ENCODE assay signal across 25 cellular contexts in the genomic region with DNA sequence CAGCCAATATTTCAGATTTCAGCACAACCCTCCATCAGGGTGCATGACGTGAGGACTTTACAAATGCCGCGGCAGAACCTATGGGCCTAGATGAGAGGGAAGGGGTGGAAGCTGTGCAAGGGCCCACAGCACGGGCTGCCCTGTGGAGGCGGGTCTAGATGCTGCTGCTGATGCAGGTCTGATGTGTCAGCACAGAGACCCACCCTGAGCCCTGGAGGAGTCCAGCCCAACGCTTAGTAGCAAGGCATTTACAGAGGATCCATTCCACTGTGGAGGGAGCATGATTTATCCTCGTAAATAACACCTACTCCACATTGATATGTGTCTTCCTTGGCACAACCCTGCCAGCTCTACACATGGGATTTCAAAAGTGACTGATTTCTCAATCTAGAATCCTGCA. TPM values are rescaled to one million over a fixed set of nuclear protein-coding genes. Genes with fewer than 3 reads are reported as not detected.
DNase-seq lines count a peak whose midpoint lies in the region; ATAC-seq, FAIRE-seq and TF ChIP-seq lines count a peak whose summit lies in the region.
"Had no signal": no experiment of that assay in that cellular context is flagged by ENCODE, and none has a peak within 500 bp of the region (broad histone marks: within the 10 kb centered on the region; RNA-seq: fewer than 3 reads in every experiment).

No MANE protein-coding gene starts in this region.

- no peaks in the 10 kb centered on the region for H3K9me2 ChIP-seq in PC-3 (replicated peaks; ENCODE audit: low read length)
- H3K9me2 ChIP-seq in SK-N-SH: no peaks in the 10 kb centered on the region

- no TSS peak for BruUV-seq in PC-3 (replicated peaks; lab: Mats Ljungman, UMichigan)

- TF ChIP-seq RAD21 in SK-N-SH (IDR thresholded peaks at IDR 0.05; ENCODE audit: low read length): no peak

- H4K20me1 ChIP-seq in H9 (ENCODE audit: control insufficient read depth, insufficient read depth, insufficient read length): no peaks in the 10 kb centered on the region
- no peaks in the 10 kb centered on the region for H4K20me1 ChIP-seq in PC-3 (ENCODE audit: low read length)
- H4K20me1 ChIP-seq in SK-N-SH (ENCODE audit: insufficient read depth): no peaks in the 10 kb centered on the region

- H3K9me3 Mint-ChIP-seq in H9: peaks cover 8 to 16% of the 10 kb centered on the region in 2 experiments

- no peaks in the 10 kb centered on the region for H3F3A ChIP-seq in PC-3 (ENCODE audit: low read length, unreplicated experiment)
- no peaks in the 10 kb centered on the region for H3F3A ChIP-seq in SK-N-SH (replicated peaks; ENCODE audit: insufficient read depth)

- H3K56ac ChIP-seq in H9 (ENCODE audit: insufficient read length, low read depth, low read length): no peak overlapping the region

- WGBS in H9 (ENCODE audit: extremely low coverage, insufficient read length, low lambda C conversion rate): no CpG with 5 or more reads among the region's 7 CpGs
- 61% methylated on average over 7 of the region's 7 CpGs for WGBS in SK-N-SH (ENCODE audit: low lambda C conversion rate)

- no peak overlapping the region for H2BK20ac ChIP-seq in H9 (ENCODE audit: low read depth, low read length, poor library complexity, severe bottlenecking)

- no peak overlapping the region for H3K4me2 ChIP-seq in H9 (ENCODE audit: insufficient read depth, insufficient read length, low read length)
- no peak overlapping the region for H3K4me2 ChIP-seq in PC-3 (ENCODE audit: low read length)
- H3K4me2 ChIP-seq in SK-N-SH: no peak overlapping the region
- H3K4me2 ChIP-seq: GM23338 had no signal

- H2AFZ ChIP-seq in H9 (ENCODE audit: low read length): no peak overlapping the region
- no peak overlapping the region for H2AFZ ChIP-seq in PC-3 (ENCODE audit: low read length)
- H2AFZ ChIP-seq in SK-N-SH (ENCODE audit: low read depth): no peak overlapping the region
- H2AFZ ChIP-seq: GM23338 had no signal

- ATAC-seq in PC-3: no peak
- ATAC-seq: GM23338, HCT116, HepG2 had no signal

- H3K9me3 ChIP-seq in H9 (ENCODE audit: control insufficient read depth, low read depth, low read length): peaks cover 10% of the 10 kb centered on the region
- H3K9me3 ChIP-seq in PC-3 (ENCODE audit: low read length): no peaks in the 10 kb centered on the region
- H3K9me3 ChIP-seq in SK-N-SH: no peaks in the 10 kb centered on the region
- H3K9me3 ChIP-seq: BE2C had no signal

- H3K4ac ChIP-seq in H9 (ENCODE audit: low read depth, low read length): no peak overlapping the region

- peaks cover 6 to 14% (median 8%) of the 10 kb centered on the region in 3 experiments for H3K36me3 Mint-ChIP-seq in H9 (ENCODE audit: insufficient read depth in 1 of 3, low read depth in 3 of 3)
- H3K36me3 Mint-ChIP-seq: CD4-positive, CD25-positive, alpha-beta regulatory T cell; IgD-negative memory B cell had no signal

- POLR2A ChIA-PET in PC-3 (lab: Charles Lee; ENCODE audit: unreplicated experiment) (interaction anchor here (0.6 kb wide), 1 partner anchor 117 kb away, joined by 3 read pairs; no protein-coding TSS in a partner anchor), SK-N-SH (lab: Yijun Ruan, JAX) (interaction anchor here (0.5 kb wide), 1 partner anchor 116 kb away, joined by 3 read pairs; no protein-coding TSS in a partner anchor)

- H2BK120ac ChIP-seq in H9 (ENCODE audit: low read depth, low read length, poor library complexity, severe bottlenecking): no peak overlapping the region

- no peak overlapping the region for H4K91ac ChIP-seq in H9 (ENCODE audit: insufficient read length, low read depth, low read length)

- no peak overlapping the region for H3K23ac ChIP-seq in H9 (ENCODE audit: insufficient read length, low read depth, low read length)

- intact Hi-C loops in PC-3 (cut with micrococcal nuclease): no loop called here

- H3K14ac ChIP-seq in H9 (ENCODE audit: insufficient read depth, low read length): no peak overlapping the region

- H3K79me2 ChIP-seq in H9 (ENCODE audit: insufficient read depth, low read length) (no peaks in the 10 kb centered on the region), PC-3 (ENCODE audit: low read length) (no peaks in the 10 kb centered on the region), SK-N-SH (ENCODE audit: insufficient read depth) (no peaks in the 10 kb centered on the region)

- H3K4me1 ChIP-seq in H9 (ENCODE audit: insufficient read depth, low read length) (no peaks in the 10 kb centered on the region), PC-3 (ENCODE audit: insufficient read depth, low read length) (no peaks in the 10 kb centered on the region; the same call in 1 of the 2 replicates), SK-N-SH (ENCODE audit: control insufficient read depth in 1 of 2, insufficient read depth in 2 of 2, low read depth in 1 of 2, low read length in 1 of 2) (no peaks in the 10 kb centered on the region)
- H3K4me1 ChIP-seq: BE2C had no signal

- H3K4me3 ChIP-seq in bronchial epithelial cell (ENCODE audit: low read depth, low read length) (no peak overlapping the region), PC-3 (ENCODE audit: low read length) (no peak overlapping the region), SK-N-SH (ENCODE audit: low read depth in 2 of 2, low read length in 1 of 2) (no peak overlapping the region)
- H3K4me3 ChIP-seq: GM23338 had no signal

- no peak overlapping the region for H2BK5ac ChIP-seq in H9 (ENCODE audit: insufficient read length, low read length)

- no peak overlapping the region for H3K18ac ChIP-seq in H9 (ENCODE audit: insufficient read length, low read depth, low read length)

- H2BK15ac ChIP-seq in H9 (ENCODE audit: low read depth, low read length): no peak overlapping the region

- DNase-seq in H9: peak; percentile 12
- DNase-seq in bronchial epithelial cell (ENCODE audit: low read depth): no peak
- DNase-seq in islet precursor cell: peak; percentile 29
- peak; percentile 23 for DNase-seq in ureter (ENCODE audit: low spot score)
- no peak for DNase-seq in caudate nucleus (lab: John Stamatoyannopoulos, UW)
- no peak for DNase-seq in activated effector memory CD4-positive, alpha-beta T cell treated with anti-CD3 and anti-CD28 coated beads, Interleukin-2, amount 50 U/mL, for 16 hours
- no peak for DNase-seq in PC-3
- DNase-seq in SK-N-SH: no peak
- DNase-seq: ACHN; BE2C; C1 segment of cervical spinal cord; Caco-2; CD4-positive, CD25-positive, alpha-beta regulatory T cell; HFFc6; KBM-7 had no signal

- no peak overlapping the region for H2AK5ac ChIP-seq in H9 (ENCODE audit: insufficient read length, low read length)

- CTCF ChIA-PET in PC-3 (lab: Charles Lee) (no interaction called here), SK-N-SH (lab: Yijun Ruan, JAX) (interaction anchor here (1.6 to 3.2 kb wide), 3 partner anchors 22 to 42 kb away, joined by 3 to 15 read pairs (median 5); no protein-coding TSS in a partner anchor)

- H3K36me3 ChIP-seq in bronchial epithelial cell (ENCODE audit: control insufficient read depth, insufficient read depth, low read length): no peaks in the 10 kb centered on the region
- H3K36me3 ChIP-seq in PC-3 (ENCODE audit: low read depth, low read length): no peaks in the 10 kb centered on the region
- no peaks in the 10 kb centered on the region for H3K36me3 ChIP-seq in SK-N-SH (replicated peaks in 1 of 2; ENCODE audit: control insufficient read depth in 1 of 2, insufficient read depth in 2 of 2, low read length in 1 of 2)
- H3K36me3 ChIP-seq: BE2C had no signal

- no peak overlapping the region for H2BK12ac ChIP-seq in H9 (ENCODE audit: insufficient read length, low read depth, low read length)

- no peak for TF ChIP-seq EP300 in SK-N-SH (IDR thresholded peaks at IDR 0.05; ENCODE audit: borderline replicate concordance in 1 of 2, low read depth in 1 of 2, low read length in 1 of 2)

- H3K27me3 ChIP-seq in H9 (ENCODE audit: insufficient read depth, low read length): no peaks in the 10 kb centered on the region
- peaks cover 2% of the 10 kb centered on the region for H3K27me3 ChIP-seq in bronchial epithelial cell (ENCODE audit: control insufficient read depth, insufficient read depth, low read length)
- H3K27me3 ChIP-seq in PC-3 (ENCODE audit: low read length): no peaks in the 10 kb centered on the region
- no peaks in the 10 kb centered on the region; the same call in 1 of the 2 replicates for H3K27me3 ChIP-seq in SK-N-SH (ENCODE audit: insufficient read depth)
- H3K27me3 ChIP-seq: BE2C had no signal

- no peak overlapping the region for H3K27ac Mint-ChIP-seq in H9
- H3K27ac Mint-ChIP-seq: CD4-positive, CD25-positive, alpha-beta regulatory T cell; GM23338; HFFc6; IgD-negative memory B cell had no signal

- no peaks in the 10 kb centered on the region for H3K23me2 ChIP-seq in H9 (ENCODE audit: insufficient read length, low read depth, low read length, poor library complexity, severe bottlenecking)

- H3K4me3 Mint-ChIP-seq in H9: no peak overlapping the region
- H3K4me3 Mint-ChIP-seq: CD4-positive, CD25-positive, alpha-beta regulatory T cell; GM23338; HFFc6; IgD-negative memory B cell had no signal

- H3K9ac ChIP-seq in H9 (ENCODE audit: extremely low read depth, insufficient read length, low read length) (no peak overlapping the region), PC-3 (ENCODE audit: low read length) (no peak overlapping the region), SK-N-SH (no peak overlapping the region)

- peak; percentile 23 for FAIRE-seq in bronchial epithelial cell (lab: Jason Lieb, UNC)
- FAIRE-seq: A204.1, D721Med, G401.6, GM12892, GM18507, H54, HepG2 had no signal

- H4K5ac ChIP-seq in H9 (ENCODE audit: insufficient read length, low read depth, low read length): no peak overlapping the region

- H3K79me1 ChIP-seq in H9 (ENCODE audit: insufficient read depth, low read depth, low read length, poor library complexity, severe bottlenecking): no peaks in the 10 kb centered on the region

- no peak overlapping the region for H3K27ac ChIP-seq in H9 (ENCODE audit: insufficient read length, low read depth, low read length)
- H3K27ac ChIP-seq in caudate nucleus (ENCODE audit: low read depth, low read length): no peak overlapping the region
- H3K27ac ChIP-seq in PC-3 (ENCODE audit: low read length): no peak overlapping the region
- H3K27ac ChIP-seq in SK-N-SH (ENCODE audit: low read depth in 2 of 2, low read length in 1 of 2): no peak overlapping the region

- H3K4me1 Mint-ChIP-seq in H9: peaks cover 14 to 20% of the 10 kb centered on the region in 2 experiments
- H3K4me1 Mint-ChIP-seq: CD4-positive, CD25-positive, alpha-beta regulatory T cell had no signal

- peaks cover 8% of the 10 kb centered on the region for H3K27me3 Mint-ChIP-seq in H9 (ENCODE audit: low read depth)

- no peak overlapping the region for H4K8ac ChIP-seq in H9 (replicated peaks; ENCODE audit: insufficient read length, low read depth, low read length)

- TF ChIP-seq CTCF in H9 (conservative IDR thresholded peaks at IDR 0.05): no peak
- no peak for TF ChIP-seq CTCF in bronchial epithelial cell (IDR thresholded peaks at IDR 0.05; ENCODE audit: insufficient read depth, low read length, severe bottlenecking)
- no peak for TF ChIP-seq CTCF in PC-3 (conservative IDR thresholded peaks at IDR 0.05; ENCODE audit: low read depth, low read length)
- TF ChIP-seq CTCF in SK-N-SH (IDR thresholded peaks at IDR 0.05): no peak

- no peak overlapping the region for H3T11ph ChIP-seq in H9 (ENCODE audit: low read length)

RNA-seq across cellular contexts. Expression of a gene that starts 48.5 kb away (rescaled TPM):
- 0.50 TPM in 1 of 2 replicates, not detected in the other for total RNA-seq in H9 (2021)
- total RNA-seq in bronchial epithelial cell: not detected in 2 replicates
- not detected for total RNA-seq in ureter
- total RNA-seq in PC-3 (2014; rRNA removed): 0.69 TPM in 1 of 2 replicates, not detected in the other
- not detected in 2 replicates for polyA plus RNA-seq in SK-N-SH (2012; rRNA removed)
- polyA plus RNA-seq in SK-N-SH (2012; cell fraction: cytosol; rRNA removed): not detected in 2 replicates
- not detected in 2 replicates for polyA plus RNA-seq in SK-N-SH (2012; cell fraction: nucleus; rRNA removed)
- total RNA-seq: Caco-2; CD4-positive, CD25-positive, alpha-beta regulatory T cell; GM23338; HepG2; HFFc6 had no signal
- polyA plus RNA-seq: CD4-positive, CD25-positive, alpha-beta regulatory T cell; HepG2; IgD-negative memory B cell had no signal

Comparison
In these comparisons a context has a peak if more than half of its experiments do, and no peak if none do; other contexts are left out.
1. DNase-seq: peak in H9 (single experiment), islet precursor cell (single experiment) and ureter (single experiment); none in bronchial epithelial cell (single experiment), caudate nucleus (0 of 61), activated effector memory CD4-positive, alpha-beta T cell treated with anti-CD3 and anti-CD28 coated beads, Interleukin-2, amount 50 U/mL, for 16 hours (single experiment), PC-3 (single experiment) and SK-N-SH (single experiment).